26 cellular contexts compared by ENCODE assay signal in genomic region chr2:64417624-64418023, GRCh38.
"Had no signal": no experiment of that assay in that cellular context is flagged by ENCODE, and none has a peak within 500 bp of the region (broad histone marks: within the 10 kb centered on the region; RNA-seq: fewer than 3 reads in every experiment).

No MANE protein-coding gene starts in this region.

- FAIRE-seq: islet of Langerhans, kidney had no signal

- H3K27me3 ChIP-seq: left lung, ovary, right atrium auricular region, right lobe of liver, testis, thyroid gland, transverse colon, upper lobe of left lung had no signal

- H3K27ac ChIP-seq: left lung, lower lobe of right lung, ovary, right atrium auricular region, right lobe of liver, testis, thyroid gland, transverse colon, upper lobe of left lung had no signal

- H3K9me3 ChIP-seq: left lung, lower lobe of right lung, ovary, right atrium auricular region, right lobe of liver, testis, thyroid gland, transverse colon, upper lobe of left lung had no signal

- DNase-seq: hippocampal formation; kidney; left colon; left lung; lower lobe of right lung; mammary epithelial cell; mesenchymal stem cell; naive B cell; natural killer cell; nephron progenitor cell; ovary; right lobe of liver; stimulated activated CD4-positive, alpha-beta T cell treated with anti-CD3 and anti-CD28 coated beads, Interleukin-1b, Interleukin-23, amount 100 ng/mL, for 48 hours; stimulated activated CD4-positive, alpha-beta T cell treated with anti-CD3 and anti-CD28 coated beads, Interleukin-2, amount 100 ng/mL, for 48 hours; stimulated activated CD4-positive, alpha-beta T cell treated with anti-CD3 and anti-CD28 coated beads, Interleukin-4, amount 100 ng/mL, for 4 hours; stimulated activated CD8-positive, alpha-beta memory T cell treated with anti-CD3 and anti-CD28 coated beads, Interleukin-4, amount 100 ng/mL, for 48 hours; stimulated activated naive CD4-positive, alpha-beta T cell treated with Interleukin-2 at 50 U/mL for 16 hours; stimulated activated naive CD8-positive, alpha-beta T cell treated with anti-CD3 and anti-CD28 coated beads, Interleukin-15, amount 100 ng/mL, for 72 hours; substantia nigra; testis; thyroid gland; transverse colon; upper lobe of left lung had no signal

- H3K4me1 ChIP-seq: lower lobe of right lung, right lobe of liver, testis, thyroid gland, upper lobe of left lung had no signal

- H3K4me2 ChIP-seq: smooth muscle cell had no signal

- H3K4me3 ChIP-seq: left lung, lower lobe of right lung, ovary, right atrium auricular region, right lobe of liver, smooth muscle cell, testis, thyroid gland, transverse colon, upper lobe of left lung had no signal

- H3K36me3 ChIP-seq: left lung, lower lobe of right lung, ovary, right atrium auricular region, right lobe of liver, thyroid gland, transverse colon, upper lobe of left lung had no signal
